In the genomic region with DNA sequence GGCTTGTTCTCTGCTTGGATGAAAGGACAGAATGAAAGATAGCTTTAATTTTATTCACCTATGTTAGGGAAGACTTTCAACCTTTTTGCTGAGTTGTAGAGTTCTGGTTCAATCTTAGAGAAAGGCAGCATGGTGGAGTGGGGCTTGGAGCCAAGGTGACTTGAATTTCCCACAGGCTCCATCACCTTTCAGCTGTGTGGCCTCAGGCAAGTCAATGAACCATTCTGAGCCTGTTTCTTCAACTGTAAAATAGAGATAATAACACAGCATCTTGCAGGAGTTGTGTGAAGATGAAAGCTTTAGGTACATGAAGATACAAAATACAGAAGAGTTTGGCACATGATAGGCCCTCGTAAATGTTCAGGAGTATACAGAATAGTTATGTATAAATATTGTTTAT, we compare ENCODE assay signal across 29 cellular contexts.
"Had no signal": no experiment of that assay in that cellular context is flagged by ENCODE, and none has a peak within 500 bp of the region (broad histone marks: within the 10 kb centered on the region; RNA-seq: fewer than 3 reads in every experiment).

No MANE protein-coding gene starts in this region.

- H3K9me3 Mint-ChIP-seq: stimulated activated effector memory CD8-positive, alpha-beta T cell treated with anti-CD3 and anti-CD28 coated beads, Interleukin-12 subunit alpha, Interleukin-12 subunit beta, amount 100 ng/mL, for 72 hours; stimulated activated naive CD8-positive, alpha-beta T cell treated with anti-CD3 and anti-CD28 coated beads, Interleukin-15, amount 100 ng/mL, for 72 hours; stimulated activated naive CD8-positive, alpha-beta T cell treated with anti-CD3 and anti-CD28 coated beads, Interleukin-15, Interleukin-2, amounts not matched to agents 100 ng/mL and 50 ng/mL, for 24 hours had no signal

- H3K9me3 ChIP-seq: stomach, suprapubic skin, testis, thoracic aorta, thyroid gland, tibial artery, tibial nerve, transverse colon, upper lobe of left lung, upper lobe of right lung, uterus, vagina had no signal

- ATAC-seq: stimulated activated effector memory CD8-positive, alpha-beta T cell treated with anti-CD3 and anti-CD28 coated beads, Interleukin-12 subunit alpha, Interleukin-12 subunit beta, amount 100 ng/mL, for 72 hours; stimulated activated memory B cell treated with anti-CD40 and anti-IgM and Interleukin-4, amounts not matched to agents 10 μg/mL and 1 μg/mL and 100 μg/mL, for 72 hours; stimulated activated naive B cell treated with anti-CD40 and anti-IgM and Interleukin-4, amounts not matched to agents 10 μg/mL and 1 μg/mL and 100 μg/mL, for 72 hours; stimulated activated naive CD8-positive, alpha-beta T cell treated with anti-CD3 and anti-CD28 coated beads, Interleukin-15, amount 100 ng/mL, for 72 hours; stimulated activated naive CD8-positive, alpha-beta T cell treated with anti-CD3 and anti-CD28 coated beads, Interleukin-15, Interleukin-2, amounts not matched to agents 100 U/mL and 50 U/mL, for 24 hours; upper lobe of right lung had no signal

- H3K4me1 Mint-ChIP-seq: stimulated activated effector memory CD8-positive, alpha-beta T cell treated with anti-CD3 and anti-CD28 coated beads, Interleukin-12 subunit alpha, Interleukin-12 subunit beta, amount 100 ng/mL, for 72 hours; stimulated activated naive CD8-positive, alpha-beta T cell treated with anti-CD3 and anti-CD28 coated beads, Interleukin-15, amount 100 ng/mL, for 72 hours had no signal

- H3K27ac ChIP-seq: stomach, suprapubic skin, testis, thoracic aorta, thyroid gland, tibial artery, tibial nerve, transverse colon, upper lobe of left lung, upper lobe of right lung, uterus, vagina had no signal

- H3K36me3 ChIP-seq: stomach, suprapubic skin, thoracic aorta, thyroid gland, tibial artery, tibial nerve, transverse colon, upper lobe of left lung, upper lobe of right lung, uterus, vagina had no signal

- H3K27me3 Mint-ChIP-seq: stimulated activated memory B cell treated with anti-CD40 and anti-IgM and Interleukin-4, amounts not matched to agents 10 μg/mL and 1 μg/mL and 100 μg/mL, for 72 hours; stimulated activated naive B cell treated with anti-CD40 and anti-IgM and Interleukin-4, amounts not matched to agents 10 μg/mL and 1 μg/mL and 100 μg/mL, for 72 hours; type B pancreatic cell had no signal

- H3K36me3 Mint-ChIP-seq: stimulated activated effector memory CD8-positive, alpha-beta T cell treated with anti-CD3 and anti-CD28 coated beads, Interleukin-12 subunit alpha, Interleukin-12 subunit beta, amount 100 ng/mL, for 72 hours; stimulated activated memory B cell treated with anti-CD40 and anti-IgM and Interleukin-4, amounts not matched to agents 10 μg/mL and 1 μg/mL and 100 μg/mL, for 72 hours; type B pancreatic cell had no signal

- H3K4me3 Mint-ChIP-seq: stimulated activated effector memory CD8-positive, alpha-beta T cell treated with anti-CD3 and anti-CD28 coated beads, Interleukin-12 subunit alpha, Interleukin-12 subunit beta, amount 100 ng/mL, for 72 hours; stimulated activated memory B cell treated with anti-CD40 and anti-IgM and Interleukin-4, amounts not matched to agents 10 μg/mL and 1 μg/mL and 100 μg/mL, for 72 hours; stimulated activated naive B cell treated with anti-CD40 and anti-IgM and Interleukin-4, amounts not matched to agents 10 μg/mL and 1 μg/mL and 100 μg/mL, for 72 hours; stimulated activated naive CD8-positive, alpha-beta T cell treated with anti-CD3 and anti-CD28 coated beads, Interleukin-15, amount 100 ng/mL, for 72 hours; stimulated activated naive CD8-positive, alpha-beta T cell treated with anti-CD3 and anti-CD28 coated beads, Interleukin-15, Interleukin-2, amounts not matched to agents 100 ng/mL and 50 ng/mL, for 24 hours; type B pancreatic cell had no signal

- H3K27me3 ChIP-seq: stomach, suprapubic skin, testis, thyroid gland, tibial artery, tibial nerve, transverse colon, upper lobe of left lung, upper lobe of right lung, uterus, vagina had no signal

- H3K27ac Mint-ChIP-seq: stimulated activated effector memory CD8-positive, alpha-beta T cell treated with anti-CD3 and anti-CD28 coated beads, Interleukin-12 subunit alpha, Interleukin-12 subunit beta, amount 100 ng/mL, for 72 hours; stimulated activated memory B cell treated with anti-CD40 and anti-IgM and Interleukin-4, amounts not matched to agents 10 μg/mL and 1 μg/mL and 100 μg/mL, for 72 hours; stimulated activated naive B cell treated with anti-CD40 and anti-IgM and Interleukin-4, amounts not matched to agents 10 μg/mL and 1 μg/mL and 100 μg/mL, for 72 hours; stimulated activated naive CD8-positive, alpha-beta T cell treated with anti-CD3 and anti-CD28 coated beads, Interleukin-15, amount 100 ng/mL, for 72 hours; stimulated activated naive CD8-positive, alpha-beta T cell treated with anti-CD3 and anti-CD28 coated beads, Interleukin-15, Interleukin-2, amounts not matched to agents 100 ng/mL and 50 ng/mL, for 24 hours; type B pancreatic cell had no signal

- FAIRE-seq: urothelium cell line had no signal

- DNase-seq: stimulated activated CD4-positive, alpha-beta T cell treated with anti-CD3 and anti-CD28 coated beads, Interleukin-2, amount 100 ng/mL, for 48 hours; stimulated activated CD4-positive, alpha-beta T cell treated with anti-CD3 and anti-CD28 coated beads, Interleukin-4, amount 100 ng/mL, for 1 hour; stimulated activated CD4-positive, alpha-beta T cell treated with anti-CD3 and anti-CD28 coated beads, Interleukin-4, amount 100 ng/mL, for 24 hours; stimulated activated CD4-positive, alpha-beta T cell treated with anti-CD3 and anti-CD28 coated beads, Interleukin-4, amount 100 ng/mL, for 4 hours; stimulated activated CD8-positive, alpha-beta memory T cell treated with anti-CD3 and anti-CD28 coated beads, Interleukin-4, amount 100 ng/mL, for 48 hours; stimulated activated naive B cell treated with anti-CD40 and anti-IgM and Interleukin-4, amounts not matched to agents 10 μg/mL and 1 μg/mL and 100 μg/mL, for 72 hours; stimulated activated naive CD4-positive, alpha-beta T cell; stimulated activated naive CD4-positive, alpha-beta T cell treated with Interleukin-2 at 50 U/mL for 16 hours; stimulated activated naive CD8-positive, alpha-beta T cell treated with anti-CD3 and anti-CD28 coated beads, Interleukin-15, amount 100 ng/mL, for 72 hours; stimulated activated naive CD8-positive, alpha-beta T cell treated with anti-CD3 and anti-CD28 coated beads, Interleukin-15, Interleukin-2, amounts not matched to agents 100 U/mL and 50 U/mL, for 24 hours; stomach; substantia nigra; testis; thyroid gland; tibial artery; transverse colon; trophoblast cell; upper lobe of left lung; upper lobe of right lung; uterus had no signal

- H3K4me1 ChIP-seq: suprapubic skin, testis, thyroid gland, tibial artery, tibial nerve, upper lobe of left lung, upper lobe of right lung, uterus, vagina had no signal

- H3K4me3 ChIP-seq: stomach, suprapubic skin, testis, thoracic aorta, thyroid gland, tibial artery, tibial nerve, transverse colon, upper lobe of left lung, upper lobe of right lung, uterus, vagina had no signal
